11 cellular contexts compared by ENCODE assay signal in genomic region chr10:113382691-113383090, GRCh38.
A peak's percentile ranks its signal among the peaks of the same experiment; 100 is the strongest.
DNase-seq lines count a peak whose midpoint lies in the region; ATAC-seq, FAIRE-seq and TF ChIP-seq lines count a peak whose summit lies in the region.
"Had no signal": no experiment of that assay in that cellular context is flagged by ENCODE, and none has a peak within 500 bp of the region (broad histone marks: within the 10 kb centered on the region; RNA-seq: fewer than 3 reads in every experiment).

No MANE protein-coding gene starts in this region.

- H3K36me3 ChIP-seq in CD8-positive, alpha-beta memory T cell (ENCODE audit: insufficient read depth, low read length) = no peaks in the 10 kb centered on the region
- H3K36me3 ChIP-seq in OCI-LY7 (ENCODE audit: insufficient read depth, low read length) (no peaks in the 10 kb centered on the region), fibroblast of lung (ENCODE audit: control insufficient read depth, insufficient read depth, low read length) (no peaks in the 10 kb centered on the region)
- H3K36me3 ChIP-seq: right atrium auricular region had no signal

- peaks cover 0 to 2% (median 0%) of the 10 kb centered on the region in 3 donors for H3K36me3 Mint-ChIP-seq in CD8-positive, alpha-beta memory T cell
- H3K36me3 Mint-ChIP-seq in stimulated activated effector memory CD8-positive, alpha-beta T cell treated with anti-CD3 and anti-CD28 coated beads, Interleukin-12 subunit alpha, Interleukin-12 subunit beta, amount 100 ng/mL, for 72 hours = no peaks in the 10 kb centered on the region

- peak overlapping the region; percentile 68 for H3K4me3 ChIP-seq in CD8-positive, alpha-beta memory T cell (ENCODE audit: low read length)
- H3K4me3 ChIP-seq in OCI-LY7 (ENCODE audit: low read depth, low read length, poor library complexity, severe bottlenecking) (no peak overlapping the region), fibroblast of lung (replicated peaks in 1 of 4; ENCODE audit: control extremely low read depth in 1 of 4, insufficient read depth in 1 of 4, low read depth in 3 of 4, low read length in 4 of 4) (peak overlapping the region in 1 of 4 experiments; percentile 38)

- POLR2A ChIA-PET in CD8-positive, alpha-beta memory T cell (lab: Charles Lee) = no interaction called here
- POLR2A ChIA-PET in OCI-LY7 (lab: Charles Lee) = no interaction called here

- no peak overlapping the region for H3K4me2 ChIP-seq in OCI-LY7 (ENCODE audit: low read length)
- peak overlapping the region; percentile 53 for H3K4me2 ChIP-seq in fibroblast of lung (ENCODE audit: extremely low read depth, insufficient read depth, low read length)

- no peaks in the 10 kb centered on the region for H3K9me2 ChIP-seq in OCI-LY7 (ENCODE audit: insufficient read depth, low read length)

- no TSS peak for BruUV-seq in OCI-LY7 (replicated peaks; lab: Mats Ljungman, UMichigan)

- peak overlapping the region; percentile 82 to 92 (median 83) for H3K4me3 Mint-ChIP-seq in CD8-positive, alpha-beta memory T cell
- H3K4me3 Mint-ChIP-seq in stimulated activated effector memory CD8-positive, alpha-beta T cell treated with anti-CD3 and anti-CD28 coated beads, Interleukin-12 subunit alpha, Interleukin-12 subunit beta, amount 100 ng/mL, for 72 hours = peak overlapping the region; percentile 43

- no peaks in the 10 kb centered on the region for H3K27me3 ChIP-seq in CD8-positive, alpha-beta memory T cell (ENCODE audit: insufficient read depth, low read length, poor library complexity, severe bottlenecking)
- no peaks in the 10 kb centered on the region for H3K27me3 ChIP-seq in fibroblast of lung (ENCODE audit: control insufficient read depth, insufficient read depth, low read length)
- H3K27me3 ChIP-seq: right atrium auricular region had no signal

- H3K9ac ChIP-seq in fibroblast of lung (ENCODE audit: insufficient read depth, low read length) = no peak overlapping the region

- H4K20me1 ChIP-seq in OCI-LY7 (ENCODE audit: insufficient read depth, low read length) = no peaks in the 10 kb centered on the region
- H4K20me1 ChIP-seq in fibroblast of lung (ENCODE audit: control insufficient read depth, extremely low read depth, insufficient read depth, low read length) = no peaks in the 10 kb centered on the region

- no peak for FAIRE-seq in D721Med (lab: Jason Lieb, UNC)

- H3K9me3 Mint-ChIP-seq in CD8-positive, alpha-beta memory T cell = no peaks in the 10 kb centered on the region
- no peaks in the 10 kb centered on the region for H3K9me3 Mint-ChIP-seq in stimulated activated effector memory CD8-positive, alpha-beta T cell treated with anti-CD3 and anti-CD28 coated beads, Interleukin-12 subunit alpha, Interleukin-12 subunit beta, amount 100 ng/mL, for 72 hours

- H3K27ac ChIP-seq in CD8-positive, alpha-beta memory T cell (ENCODE audit: low read depth, low read length) = peak overlapping the region; percentile 51
- H3K27ac ChIP-seq in OCI-LY7 (ENCODE audit: low read depth, low read length, poor library complexity, severe bottlenecking) = no peak overlapping the region
- H3K27ac ChIP-seq in fibroblast of lung (ENCODE audit: insufficient read depth, low read length) = no peak overlapping the region

- peak overlapping the region; percentile 92 to 98 (median 94) for H3K27ac Mint-ChIP-seq in CD8-positive, alpha-beta memory T cell
- no peak overlapping the region for H3K27ac Mint-ChIP-seq in stimulated activated effector memory CD8-positive, alpha-beta T cell treated with anti-CD3 and anti-CD28 coated beads, Interleukin-12 subunit alpha, Interleukin-12 subunit beta, amount 100 ng/mL, for 72 hours

- intact Hi-C loops in OCI-LY7 (cut with micrococcal nuclease; ENCODE audit: unreplicated experiment) = loop anchor here (10.0 kb wide), 1 partner anchor 808 kb away; no protein-coding TSS in a partner anchor

- H3K27me3 Mint-ChIP-seq in CD8-positive, alpha-beta memory T cell = peaks cover 5 to 8% of the 10 kb centered on the region in 2 donors

- H2AFZ ChIP-seq in OCI-LY7 (ENCODE audit: low read length) (peak overlapping the region; percentile 67; the same call in 1 of the 2 replicates), fibroblast of lung (ENCODE audit: low read length) (no peak overlapping the region)

- H3K4me1 Mint-ChIP-seq in CD8-positive, alpha-beta memory T cell = peaks cover 16 to 30% (median 27%) of the 10 kb centered on the region in 3 donors
- peaks cover 26% of the 10 kb centered on the region for H3K4me1 Mint-ChIP-seq in stimulated activated effector memory CD8-positive, alpha-beta T cell treated with anti-CD3 and anti-CD28 coated beads, Interleukin-12 subunit alpha, Interleukin-12 subunit beta, amount 100 ng/mL, for 72 hours

- peaks cover 13% of the 10 kb centered on the region for H3K4me1 ChIP-seq in CD8-positive, alpha-beta memory T cell (ENCODE audit: insufficient read depth, low read length)
- peaks cover 6% of the 10 kb centered on the region for H3K4me1 ChIP-seq in OCI-LY7 (ENCODE audit: insufficient read depth, low read length, poor library complexity, severe bottlenecking)
- H3K4me1 ChIP-seq in fibroblast of lung (ENCODE audit: control insufficient read depth, extremely low read depth, insufficient read depth, low read length) = peaks cover 6% of the 10 kb centered on the region

- ATAC-seq in stimulated activated effector memory CD8-positive, alpha-beta T cell treated with anti-CD3 and anti-CD28 coated beads, Interleukin-12 subunit alpha, Interleukin-12 subunit beta, amount 100 ng/mL, for 72 hours = no peak

- H3K9me3 ChIP-seq in CD8-positive, alpha-beta memory T cell (ENCODE audit: low read length) = no peaks in the 10 kb centered on the region
- H3K9me3 ChIP-seq in OCI-LY7 (ENCODE audit: low read length) (no peaks in the 10 kb centered on the region), fibroblast of lung (ENCODE audit: control insufficient read depth, insufficient read depth, low read depth, low read length) (no peaks in the 10 kb centered on the region)
- H3K9me3 ChIP-seq: right atrium auricular region had no signal

- CTCF ChIA-PET in CD8-positive, alpha-beta memory T cell (lab: Charles Lee) = interaction anchor here (2.3 kb wide), 1 partner anchor 661 kb away, joined by 5 read pairs; no protein-coding TSS in a partner anchor
- CTCF ChIA-PET in OCI-LY7 (lab: Charles Lee; ENCODE audit: unreplicated experiment) = no interaction called here

- no peak for DNase-seq in CD8-positive, alpha-beta memory T cell
- DNase-seq in OCI-LY7 (ENCODE audit: low spot score) (no peak), fibroblast of lung (ENCODE audit: low read depth in 2 of 2) (peak in 1 of 2 donors; percentile 23), NCI-H1436 treated with DMSO at 0.1 percent for 48 hours (lab: John Stamatoyannopoulos, UW) (no peak), D721Med (ENCODE audit: insufficient read length, low spot score) (no peak)
- no peak for DNase-seq in stimulated activated effector memory CD8-positive, alpha-beta T cell treated with anti-CD3 and anti-CD28 coated beads, Interleukin-12 subunit alpha, Interleukin-12 subunit beta, amount 100 ng/mL, for 72 hours (ENCODE audit: low spot score in 2 of 2)
- DNase-seq in activated CD4-positive, alpha-beta T cell treated with anti-CD3 and anti-CD28 coated beads, Interleukin-2, amount 50 U/mL, for 1 hour = no peak
- DNase-seq: Calu3, NCI-H1694 treated with DMSO at 0.1 percent for 48 hours, SHP77 had no signal

- TF ChIP-seq CTCF in OCI-LY7 (conservative IDR thresholded peaks at IDR 0.05; ENCODE audit: low read length) = no peak
- TF ChIP-seq CTCF in fibroblast of lung (conservative IDR thresholded peaks at IDR 0.05 in 1 of 2, IDR thresholded peaks at IDR 0.05 in 1 of 2; ENCODE audit: low read depth in 1 of 2, low read length in 2 of 2) = no peak
- no peak for TF ChIP-seq CTCF in D721Med (IDR thresholded peaks at IDR 0.05; ENCODE audit: insufficient read depth, missing control alignments)

- H3K79me2 ChIP-seq in OCI-LY7 (ENCODE audit: insufficient read depth, low read depth, low read length) (no peaks in the 10 kb centered on the region), fibroblast of lung (ENCODE audit: control insufficient read depth, insufficient read depth, low read length) (no peaks in the 10 kb centered on the region)
